ENCODE assay signal across 1 cellular context in the genomic region with DNA sequence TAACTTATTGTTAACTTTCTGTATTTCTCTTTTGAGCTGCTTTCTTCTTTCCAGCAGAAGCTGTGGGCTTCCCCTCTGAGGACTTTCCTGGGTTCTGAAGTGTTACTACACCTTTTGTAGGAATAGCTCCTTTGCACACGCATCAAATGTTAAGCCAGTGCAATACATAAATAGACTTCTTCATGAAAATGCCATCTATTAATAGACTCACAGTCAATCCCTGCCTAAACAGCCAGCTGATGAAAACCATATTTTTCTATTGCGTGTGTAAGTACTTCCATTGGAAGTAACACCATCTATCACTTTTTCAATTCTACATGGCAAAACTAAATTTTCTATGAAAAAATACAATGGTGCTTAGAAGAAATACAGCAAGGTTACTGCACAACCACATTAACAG.
TF ChIP-seq lines count a peak whose summit lies in the region.

No MANE protein-coding gene starts in this region.

TF ChIP-seq in H1, 55 proteins besides CTCF, POLR2A, EP300 and RAD21 (continued from another document):
- TF ChIP-seq ATF2 (IDR thresholded peaks at IDR 0.05; ENCODE audit: low read length) (no peak), SP1 (IDR thresholded peaks at IDR 0.05; ENCODE audit: low read depth, low read length) (no peak), KDM1A (IDR thresholded peaks at IDR 0.05; ENCODE audit: borderline replicate concordance, low read length) (no peak), SIRT6 (IDR thresholded peaks at IDR 0.05; ENCODE audit: low read length) (no peak)
